1 cellular context compared by ENCODE assay signal in genomic region chr18:74803769-74804168, GRCh38.
TF ChIP-seq lines count a peak whose summit lies in the region.

No MANE protein-coding gene starts in this region.

TF ChIP-seq in H1, 55 proteins besides CTCF, POLR2A, EP300 and RAD21:
- TF ChIP-seq BRCA1 (IDR thresholded peaks at IDR 0.05; ENCODE audit: low read depth, low read length) = no peak
- TF ChIP-seq SIN3A (conservative IDR thresholded peaks at IDR 0.05 in 1 of 2, IDR thresholded peaks at IDR 0.05 in 1 of 2; ENCODE audit: low read depth in 1 of 2, low read length in 2 of 2) = no peak
- no peak for TF ChIP-seq KDM4A (IDR thresholded peaks at IDR 0.05; ENCODE audit: low read depth, low read length, severe bottlenecking)
- TF ChIP-seq TBP (IDR thresholded peaks at IDR 0.05; ENCODE audit: low read depth, low read length) = no peak
- no peak for TF ChIP-seq CHD2 (IDR thresholded peaks at IDR 0.05; ENCODE audit: low read length)
- no peak for TF ChIP-seq EZH2 (IDR thresholded peaks at IDR 0.05; ENCODE audit: low read depth, low read length, severe bottlenecking)
- no peak for TF ChIP-seq NANOG (IDR thresholded peaks at IDR 0.05; ENCODE audit: insufficient read depth, low read depth, low read length, poor library complexity, severe bottlenecking)
- no peak for TF ChIP-seq SUZ12 (IDR thresholded peaks at IDR 0.05; ENCODE audit: low read length)
- no peak for TF ChIP-seq E2F6 (IDR thresholded peaks at IDR 0.05)
- no peak for TF ChIP-seq JUND (IDR thresholded peaks at IDR 0.05; ENCODE audit: low read length)
- TF ChIP-seq KDM1A (IDR thresholded peaks at IDR 0.05; ENCODE audit: borderline replicate concordance, low read length) = no peak
- TF ChIP-seq TAF1 (IDR thresholded peaks at IDR 0.05; ENCODE audit: low read depth, low read length) = no peak
- no peak for TF ChIP-seq ATF2 (IDR thresholded peaks at IDR 0.05; ENCODE audit: low read length)
